20 cellular contexts compared by ENCODE assay signal in genomic region chr9:98866435-98867108, GRCh38. TPM values are rescaled to one million over a fixed set of nuclear protein-coding genes. Genes with fewer than 3 reads are reported as not detected.
A peak's percentile ranks its signal among the peaks of the same experiment; 100 is the strongest.
DNase-seq lines count a peak whose midpoint lies in the region; ATAC-seq, FAIRE-seq and TF ChIP-seq lines count a peak whose summit lies in the region.
"Had no signal": no experiment of that assay in that cellular context is flagged by ENCODE, and none has a peak within 500 bp of the region (broad histone marks: within the 10 kb centered on the region; RNA-seq: fewer than 3 reads in every experiment).

No MANE protein-coding gene starts in this region.

- H3K4me1 ChIP-seq in breast epithelium (peaks cover 0 to 3% of the 10 kb centered on the region in 2 donors), neural progenitor cell (no peaks in the 10 kb centered on the region), vagina (peaks cover 59% of the 10 kb centered on the region)

- H3K9me3 ChIP-seq in breast epithelium: no peaks in the 10 kb centered on the region
- H3K9me3 ChIP-seq in neural progenitor cell (ENCODE audit: low read depth): no peaks in the 10 kb centered on the region
- no peaks in the 10 kb centered on the region for H3K9me3 ChIP-seq in vagina

- H3K36me3 Mint-ChIP-seq in MCF 10A (ENCODE audit: insufficient read depth, unreplicated experiment) (peaks cover 5% of the 10 kb centered on the region), neural progenitor cell (no peaks in the 10 kb centered on the region)
- H3K36me3 Mint-ChIP-seq in dendritic cell treated with granulocyte-macrophage colony-stimulating factor and Interleukin-4, amounts not matched to agents 40 ng/mL and 50 ng/mL, for 4 days (ENCODE audit: low read depth): no peaks in the 10 kb centered on the region
- H3K36me3 Mint-ChIP-seq in activated T-helper 2 cell treated with anti-CD3 and anti-CD28 coated beads, Interferon-gamma antibody, Interleukin-2, Interleukin-4, amounts not matched to agents 10 μg/mL and 5 μg/mL and 100 μg/mL, durations not matched to agents 14 hours and 24 hours and 36 hours (ENCODE audit: low read depth): no peaks in the 10 kb centered on the region

- H3K9me3 Mint-ChIP-seq in MCF 10A (ENCODE audit: unreplicated experiment): peaks cover under 1% of the 10 kb centered on the region
- H3K9me3 Mint-ChIP-seq in dendritic cell treated with granulocyte-macrophage colony-stimulating factor and Interleukin-4, amounts not matched to agents 40 ng/mL and 50 ng/mL, for 4 days: no peaks in the 10 kb centered on the region
- H3K9me3 Mint-ChIP-seq in neural progenitor cell: peaks cover 3% of the 10 kb centered on the region
- no peaks in the 10 kb centered on the region for H3K9me3 Mint-ChIP-seq in activated T-helper 2 cell treated with anti-CD3 and anti-CD28 coated beads, Interferon-gamma antibody, Interleukin-2, Interleukin-4, amounts not matched to agents 10 μg/mL and 5 μg/mL and 100 μg/mL, durations not matched to agents 14 hours and 24 hours and 36 hours
- H3K9me3 Mint-ChIP-seq: activated CD8-positive, alpha-beta T cell treated with anti-CD3 and anti-CD28 coated beads for 36 hours had no signal

- H3K4me3 ChIP-seq in breast epithelium (no peak overlapping the region), neural progenitor cell (no peak overlapping the region), vagina (no peak overlapping the region)
- H3K4me3 ChIP-seq: hepatocyte had no signal

- H3K27ac ChIP-seq in breast epithelium (peak overlapping the region in 1 of 2 donors; percentile 78), neural progenitor cell (no peak overlapping the region), vagina (peak overlapping the region; percentile 67)
- H3K27ac ChIP-seq: VCaP had no signal

- no peaks in the 10 kb centered on the region for H3K27me3 ChIP-seq in breast epithelium
- H3K27me3 ChIP-seq in neural progenitor cell: no peaks in the 10 kb centered on the region
- no peaks in the 10 kb centered on the region for H3K27me3 ChIP-seq in vagina
- H3K27me3 ChIP-seq: hepatocyte had no signal

- peaks cover 32% of the 10 kb centered on the region for H3K27me3 Mint-ChIP-seq in MCF 10A (ENCODE audit: insufficient read depth, unreplicated experiment)
- no peaks in the 10 kb centered on the region for H3K27me3 Mint-ChIP-seq in dendritic cell treated with granulocyte-macrophage colony-stimulating factor and Interleukin-4, amounts not matched to agents 40 ng/mL and 50 ng/mL, for 4 days
- H3K27me3 Mint-ChIP-seq in neural progenitor cell (ENCODE audit: insufficient read depth, low read depth): peaks cover 7% of the 10 kb centered on the region
- H3K27me3 Mint-ChIP-seq in activated T-helper 2 cell treated with anti-CD3 and anti-CD28 coated beads, Interferon-gamma antibody, Interleukin-2, Interleukin-4, amounts not matched to agents 10 μg/mL and 5 μg/mL and 100 μg/mL, durations not matched to agents 14 hours and 24 hours and 36 hours (ENCODE audit: low read depth): peaks cover 14% of the 10 kb centered on the region

- H3K4me2 ChIP-seq in neural progenitor cell: no peak overlapping the region
- H3K4me2 ChIP-seq: hepatocyte had no signal

- H3K27ac Mint-ChIP-seq in MCF 10A (ENCODE audit: low read depth, unreplicated experiment) (no peak overlapping the region), neural progenitor cell (peak overlapping the region; percentile 57)
- peak overlapping the region; percentile 31 for H3K27ac Mint-ChIP-seq in dendritic cell treated with granulocyte-macrophage colony-stimulating factor and Interleukin-4, amounts not matched to agents 40 ng/mL and 50 ng/mL, for 4 days
- H3K27ac Mint-ChIP-seq in activated T-helper 2 cell treated with anti-CD3 and anti-CD28 coated beads, Interferon-gamma antibody, Interleukin-2, Interleukin-4, amounts not matched to agents 10 μg/mL and 5 μg/mL and 100 μg/mL, durations not matched to agents 14 hours and 24 hours and 36 hours: no peak overlapping the region

- no peak for ATAC-seq in GM21723 (IDR thresholded peaks at IDR 0.05; ENCODE audit: unreplicated experiment)
- ATAC-seq: activated CD8-positive, alpha-beta T cell treated with anti-CD3 and anti-CD28 coated beads for 36 hours had no signal

- TF ChIP-seq CTCF in MCF 10A (IDR thresholded peaks at IDR 0.05; ENCODE audit: unreplicated experiment) (no peak), breast epithelium (IDR thresholded peaks at IDR 0.05) (no peak), neural progenitor cell (IDR thresholded peaks at IDR 0.05) (no peak), vagina (IDR thresholded peaks at IDR 0.05) (no peak), D721Med (IDR thresholded peaks at IDR 0.05; ENCODE audit: insufficient read depth, missing control alignments) (no peak)

- peaks cover 33% of the 10 kb centered on the region for H3K4me1 Mint-ChIP-seq in MCF 10A (ENCODE audit: insufficient read depth, unreplicated experiment)
- H3K4me1 Mint-ChIP-seq in dendritic cell treated with granulocyte-macrophage colony-stimulating factor and Interleukin-4, amounts not matched to agents 40 ng/mL and 50 ng/mL, for 4 days (ENCODE audit: low read depth): peaks cover 38% of the 10 kb centered on the region
- H3K4me1 Mint-ChIP-seq in neural progenitor cell: no peaks in the 10 kb centered on the region
- peaks cover 8% of the 10 kb centered on the region for H3K4me1 Mint-ChIP-seq in activated T-helper 2 cell treated with anti-CD3 and anti-CD28 coated beads, Interferon-gamma antibody, Interleukin-2, Interleukin-4, amounts not matched to agents 10 μg/mL and 5 μg/mL and 100 μg/mL, durations not matched to agents 14 hours and 24 hours and 36 hours (ENCODE audit: low read depth)

- DNase-seq in MCF 10A (ENCODE audit: unreplicated experiment): peak; percentile 18
- DNase-seq in breast epithelium (ENCODE audit: low spot score in 2 of 2): no peak
- DNase-seq in neural progenitor cell (ENCODE audit: low spot score): no peak
- no peak for DNase-seq in vagina (ENCODE audit: extremely low spot score in 2 of 2)
- DNase-seq in D721Med (ENCODE audit: insufficient read length, low spot score): no peak
- DNase-seq in activated T-helper 2 cell treated with anti-CD3 and anti-CD28 coated beads, Interferon-gamma antibody, Interleukin-2, Interleukin-4, amounts not matched to agents 10 μg/mL and 5 μg/mL and 100 μg/mL, durations not matched to agents 14 hours and 24 hours and 36 hours (ENCODE audit: low spot score): no peak
- DNase-seq: 8988T; activated CD8-positive, alpha-beta T cell treated with anti-CD3 and anti-CD28 coated beads for 36 hours; COR-L47; kidney glomerular epithelial cell; NCI-H2029; NCI-H524 treated with DMSO at 0.1 percent for 48 hours; stimulated activated CD4-positive, alpha-beta T cell treated with anti-CD3 and anti-CD28 coated beads, Interleukin-15, amount 100 ng/mL, for 24 hours had no signal

- no peak for TF ChIP-seq POLR2A in breast epithelium (IDR thresholded peaks at IDR 0.05)
- no peak for TF ChIP-seq POLR2A in vagina (IDR thresholded peaks at IDR 0.05)

- no TSS peak for BruUV-seq in MCF 10A (replicated peaks; lab: Mats Ljungman, UMichigan)

- POLR2A ChIA-PET in MCF 10A (lab: Yijun Ruan, JAX): no interaction called here

- no peaks in the 10 kb centered on the region for H4K20me1 ChIP-seq in neural progenitor cell (ENCODE audit: low read depth)

- no peaks in the 10 kb centered on the region for H3K36me3 ChIP-seq in breast epithelium
- no peaks in the 10 kb centered on the region for H3K36me3 ChIP-seq in neural progenitor cell
- H3K36me3 ChIP-seq in vagina: no peaks in the 10 kb centered on the region

- intact Hi-C loops in MCF 10A (cut with micrococcal nuclease): no loop called here
- intact Hi-C loops in breast epithelium (cut with DNase I; ENCODE audit: low total_unique reads): no loop called here
- intact Hi-C loops in dendritic cell treated with granulocyte-macrophage colony-stimulating factor and Interleukin-4, amounts not matched to agents 40 ng/mL and 50 ng/mL, for 4 days (cut with micrococcal nuclease): no loop called here
- intact Hi-C loops in vagina (cut with DNase I): no loop called here
- intact Hi-C loops in activated T-helper 2 cell treated with anti-CD3 and anti-CD28 coated beads, Interferon-gamma antibody, Interleukin-2, Interleukin-4, amounts not matched to agents 10 μg/mL and 5 μg/mL and 100 μg/mL, durations not matched to agents 14 hours and 24 hours and 36 hours (cut with micrococcal nuclease): no loop called here

- H3F3A ChIP-seq in neural progenitor cell (ENCODE audit: low read depth): no peaks in the 10 kb centered on the region

- FAIRE-seq in D721Med (lab: Jason Lieb, UNC): no peak
- FAIRE-seq: colon, GM12892, RCC 7860 had no signal

- H2AFZ ChIP-seq in neural progenitor cell (replicated peaks): no peak overlapping the region
- H2AFZ ChIP-seq: hepatocyte had no signal

- H3K4me3 Mint-ChIP-seq in MCF 10A (ENCODE audit: unreplicated experiment) (no peak overlapping the region), neural progenitor cell (no peak overlapping the region)
- no peak overlapping the region for H3K4me3 Mint-ChIP-seq in dendritic cell treated with granulocyte-macrophage colony-stimulating factor and Interleukin-4, amounts not matched to agents 40 ng/mL and 50 ng/mL, for 4 days
- H3K4me3 Mint-ChIP-seq in activated T-helper 2 cell treated with anti-CD3 and anti-CD28 coated beads, Interferon-gamma antibody, Interleukin-2, Interleukin-4, amounts not matched to agents 10 μg/mL and 5 μg/mL and 100 μg/mL, durations not matched to agents 14 hours and 24 hours and 36 hours (ENCODE audit: low read depth): no peak overlapping the region
- H3K4me3 Mint-ChIP-seq: activated CD8-positive, alpha-beta T cell treated with anti-CD3 and anti-CD28 coated beads for 36 hours had no signal

- no peak overlapping the region for H3K9ac ChIP-seq in neural progenitor cell

- CTCF ChIA-PET in MCF 10A (lab: Yijun Ruan, JAX): interaction anchor here (1.0 to 2.4 kb wide), 5 partner anchors 9 to 202 kb away, joined by 3 to 6 read pairs (median 5); no protein-coding TSS in a partner anchor

- H3K79me2 ChIP-seq in neural progenitor cell (ENCODE audit: low read depth): no peaks in the 10 kb centered on the region
- H3K79me2 ChIP-seq: hepatocyte had no signal

RNA-seq across cellular contexts. Expression of gene GALNT12, which starts 59.1 kb away (rescaled TPM):
- total RNA-seq in MCF 10A (2022): not detected in 2 replicates
- total RNA-seq in breast epithelium: 1 to 10 TPM; 2.6 to 6.6 (median 3.9) TPM
- total RNA-seq in neural progenitor cell (ENCODE audit: low replicate concordance): 28.8 and 46.5 TPM in 2 replicates
- total RNA-seq in vagina: 5.4 TPM
- total RNA-seq in activated T-helper 2 cell treated with anti-CD3 and anti-CD28 coated beads, Interferon-gamma antibody, Interleukin-2, Interleukin-4, amounts not matched to agents 10 μg/mL and 5 μg/mL and 100 μg/mL, durations not matched to agents 14 hours and 24 hours and 36 hours: 2.3 and 2.8 TPM in 2 replicates

Comparison
In these comparisons a context has a peak if more than half of its experiments do, and no peak if none do; other contexts are left out.
1. H3K27ac Mint-ChIP-seq: peak in dendritic cell treated with granulocyte-macrophage colony-stimulating factor and Interleukin-4, amounts not matched to agents 40 ng/mL and 50 ng/mL, for 4 days (single experiment) and neural progenitor cell (single experiment); none in MCF 10A (single experiment) and activated T-helper 2 cell treated with anti-CD3 and anti-CD28 coated beads, Interferon-gamma antibody, Interleukin-2, Interleukin-4, amounts not matched to agents 10 μg/mL and 5 μg/mL and 100 μg/mL, durations not matched to agents 14 hours and 24 hours and 36 hours (single experiment).